In the genomic region with DNA sequence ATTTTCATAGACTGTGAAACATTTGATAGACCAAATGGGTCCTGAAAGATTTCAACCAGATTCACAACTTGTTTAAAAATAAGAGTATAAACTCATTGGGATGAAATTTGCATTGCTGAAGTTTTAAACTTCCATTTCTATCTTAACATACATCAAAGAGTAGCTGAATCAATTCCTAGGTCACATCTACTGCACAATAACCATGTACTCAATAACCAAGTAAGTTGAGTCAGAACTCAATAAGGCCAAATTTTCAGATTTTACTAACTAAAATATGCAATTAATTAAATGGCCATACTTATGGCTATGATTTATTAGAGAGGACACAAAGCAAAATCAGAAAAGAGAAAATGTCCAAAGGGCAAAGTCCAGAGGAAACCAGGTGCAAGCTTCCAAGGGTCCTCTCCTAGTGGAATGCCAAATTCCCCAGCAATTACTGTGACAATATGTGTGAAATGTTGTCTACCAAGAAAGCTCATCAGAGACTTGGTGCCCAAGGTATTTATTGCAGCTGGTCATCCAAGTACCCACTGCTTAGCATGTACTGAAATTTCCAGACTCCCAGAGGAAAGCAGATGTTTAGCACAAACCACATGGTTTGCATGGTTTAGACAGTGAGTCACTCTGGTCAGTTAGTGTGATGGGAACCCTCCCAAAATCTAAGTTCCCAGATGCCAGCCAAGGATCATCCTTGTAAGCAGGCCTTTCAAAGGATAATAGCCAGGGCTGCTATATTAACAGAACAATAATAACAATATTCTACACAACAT, we compare ENCODE assay signal across 1 cellular context.
TF ChIP-seq lines count a peak whose summit lies in the region.

No MANE protein-coding gene starts in this region.

TF ChIP-seq in IMR-90, 13 proteins besides CTCF, POLR2A, EP300 and RAD21:
- TF ChIP-seq RCOR1 (IDR thresholded peaks at IDR 0.05; ENCODE audit: insufficient replicate concordance, low read length) (peak; percentile 24), CHD1 (IDR thresholded peaks at IDR 0.05; ENCODE audit: low read depth, low read length) (no peak), CEBPB (IDR thresholded peaks at IDR 0.05; ENCODE audit: low read depth, low read length) (peak; percentile 83)
TF ChIP-seq in IMR-90: peak in this region for 2.
